In the genomic region with DNA sequence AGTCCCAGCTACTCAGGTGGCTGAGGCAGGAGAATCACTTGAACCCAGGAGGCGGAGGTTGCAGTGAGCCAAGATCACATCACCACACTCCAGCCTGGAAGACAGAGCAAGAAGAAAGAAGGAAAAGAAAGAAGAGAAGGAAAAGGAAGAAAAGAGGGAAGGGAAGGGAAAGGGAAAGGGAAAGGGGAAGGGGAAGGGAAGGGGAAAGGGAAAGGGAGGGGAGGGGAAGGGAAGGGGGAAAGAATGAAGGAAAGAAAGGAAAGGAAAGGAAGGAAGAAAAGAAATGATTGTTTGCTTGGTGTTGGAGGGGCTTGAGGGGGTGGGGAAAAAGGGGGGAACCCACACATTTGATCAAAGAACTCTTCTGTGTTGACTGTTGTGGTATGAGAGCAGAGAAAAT, we compare ENCODE assay signal across 27 cellular contexts. TPM values are rescaled to one million over a fixed set of nuclear protein-coding genes. Genes with fewer than 3 reads are reported as not detected.
"Had no signal": no experiment of that assay in that cellular context is flagged by ENCODE, and none has a peak within 500 bp of the region (broad histone marks: within the 10 kb centered on the region; RNA-seq: fewer than 3 reads in every experiment).

No MANE protein-coding gene starts in this region.

- H3K9me3 ChIP-seq: breast epithelium, gastroesophageal sphincter, left ventricle myocardium inferior, spleen, thoracic aorta had no signal

- ATAC-seq: gastroesophageal sphincter, right cardiac atrium had no signal

- H3K27me3 ChIP-seq: hepatocyte had no signal

- H3K4me1 ChIP-seq: breast epithelium, gastroesophageal sphincter, left ventricle myocardium inferior, neural progenitor cell had no signal

- H3K27ac ChIP-seq: breast epithelium, gastroesophageal sphincter, hepatocyte, left ventricle myocardium inferior, neural progenitor cell, spleen, thoracic aorta had no signal

- H3K36me3 ChIP-seq: breast epithelium, gastroesophageal sphincter, left ventricle myocardium inferior, neural progenitor cell, spleen, thoracic aorta had no signal

- H2AFZ ChIP-seq: hepatocyte, neural progenitor cell had no signal

- FAIRE-seq: endothelial cell of umbilical vein, urothelium cell line had no signal

- DNase-seq: activated CD4-positive, CD25-positive, alpha-beta regulatory T cell; activated CD8-positive, alpha-beta memory T cell treated with anti-CD3 and anti-CD28 coated beads, Interleukin-2, amount 10 ng/mL, durations not matched to agents 7 days and 5 days; activated naive CD4-positive, alpha-beta T cell; central memory CD4-positive, alpha-beta T cell; islet precursor cell; left ventricle myocardium inferior; natural killer cell; right cardiac atrium; spleen; stimulated activated naive CD4-positive, alpha-beta T cell treated with Interleukin-2 at 50 U/mL for 16 hours; trophoblast cell had no signal

- H3K9ac ChIP-seq: neural progenitor cell had no signal

- H3K4me2 ChIP-seq: hepatocyte, neural progenitor cell had no signal

- H3K4me3 ChIP-seq: breast epithelium, gastroesophageal sphincter, hepatocyte, left ventricle myocardium inferior, lung, neural progenitor cell, spleen, thoracic aorta had no signal

- H3K79me2 ChIP-seq: hepatocyte had no signal

RNA-seq across cellular contexts. Expression of gene PMIS2, which starts 10.0 kb away (rescaled TPM):
- total RNA-seq: activated CD4-positive, alpha-beta T cell treated with anti-CD3 and anti-CD28 coated beads for 36 hours; activated CD8-positive, alpha-beta memory T cell treated with anti-CD3 and anti-CD28 coated beads, Interleukin-2, amount 10 ng/mL, durations not matched to agents 7 days and 5 days; activated CD8-positive, alpha-beta T cell treated with anti-CD3 and anti-CD28 coated beads, Interleukin-2, amount 10 ng/mL, durations not matched to agents 7 days and 5 days; activated naive CD4-positive, alpha-beta T cell treated with anti-CD3 and anti-CD28 coated beads, Interleukin-2, amount 50 U/mL, for 72 hours; breast epithelium; endothelial cell of umbilical vein; fibroblast of lung; fibroblast of villous mesenchyme; gastroesophageal sphincter; hepatocyte; left ventricle myocardium inferior; lung; mononuclear cell; natural killer cell; osteoblast; right cardiac atrium; spleen; thoracic aorta had no signal
- polyA plus RNA-seq: endothelial cell of umbilical vein, esophagus, fibroblast of lung, hepatocyte, lung, right cardiac atrium, spleen had no signal

RNA-seq across cellular contexts. Expression of gene ATP4A, which starts 32.5 kb away (rescaled TPM):
- total RNA-seq: activated CD4-positive, alpha-beta T cell treated with anti-CD3 and anti-CD28 coated beads for 36 hours; activated CD8-positive, alpha-beta memory T cell treated with anti-CD3 and anti-CD28 coated beads, Interleukin-2, amount 10 ng/mL, durations not matched to agents 7 days and 5 days; activated CD8-positive, alpha-beta T cell treated with anti-CD3 and anti-CD28 coated beads, Interleukin-2, amount 10 ng/mL, durations not matched to agents 7 days and 5 days; activated naive CD4-positive, alpha-beta T cell treated with anti-CD3 and anti-CD28 coated beads, Interleukin-2, amount 50 U/mL, for 72 hours; breast epithelium; endothelial cell of umbilical vein; fibroblast of lung; fibroblast of villous mesenchyme; gastroesophageal sphincter; left ventricle myocardium inferior; lung; mononuclear cell; natural killer cell; osteoblast; right cardiac atrium; spleen had no signal
- polyA plus RNA-seq: endothelial cell of umbilical vein, fibroblast of lung, right cardiac atrium, spleen had no signal

RNA-seq across cellular contexts. Expression of gene ETV2, which starts 45.6 kb away (rescaled TPM):
- total RNA-seq: gastroesophageal sphincter, mononuclear cell, thoracic aorta had no signal
